15 cellular contexts compared by ENCODE assay signal in the genomic region with DNA sequence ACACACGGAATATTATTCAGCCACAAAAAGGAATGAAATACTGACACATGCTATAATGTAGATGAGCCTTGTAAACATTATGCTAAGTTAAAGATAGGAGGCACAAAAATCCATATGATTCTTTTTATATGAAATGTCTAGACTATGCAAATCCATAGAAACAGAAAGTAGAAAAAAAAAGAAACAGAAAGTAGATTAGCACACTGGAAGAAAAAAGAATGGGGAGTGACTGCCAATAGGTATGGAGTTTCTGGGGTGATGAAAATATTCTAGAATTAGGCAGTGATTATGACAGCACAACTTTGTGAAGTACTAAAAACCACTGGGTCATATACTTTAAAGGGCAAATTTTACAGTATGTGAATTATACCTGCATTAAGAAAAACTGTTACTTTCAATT. TPM values are rescaled to one million over a fixed set of nuclear protein-coding genes. Genes with fewer than 3 reads are reported as not detected.
DNase-seq lines count a peak whose midpoint lies in the region; ATAC-seq, FAIRE-seq and TF ChIP-seq lines count a peak whose summit lies in the region.
"Had no signal": no experiment of that assay in that cellular context is flagged by ENCODE, and none has a peak within 500 bp of the region (broad histone marks: within the 10 kb centered on the region; RNA-seq: fewer than 3 reads in every experiment).

No MANE protein-coding gene starts in this region.

- WGBS in body of pancreas, 2 donors, result 84 to 96% methylated on average over 1 of the region's 1 CpG

- H3K4me1 ChIP-seq in OCI-LY7 (ENCODE audit: insufficient read depth, low read length, poor library complexity, severe bottlenecking) (peaks cover 14% of the 10 kb centered on the region), body of pancreas (peaks cover 20% of the 10 kb centered on the region)
- H3K4me1 ChIP-seq: breast epithelium had no signal

- intact Hi-C loops in OCI-LY7 (cut with micrococcal nuclease; ENCODE audit: unreplicated experiment), result no loop called here
- intact Hi-C loops in body of pancreas (cut with DNase I), result loop anchor here (10.0 kb wide), 1 partner anchor 47 kb away; no protein-coding TSS in a partner anchor

- H3K4me1 Mint-ChIP-seq in activated naive CD4-positive, alpha-beta T cell treated with anti-CD3 and anti-CD28 coated beads, Interleukin-2, amount 10 ng/mL, durations not matched to agents 7 days and 5 days, result peaks cover 44% of the 10 kb centered on the region
- peaks cover 69% of the 10 kb centered on the region for H3K4me1 Mint-ChIP-seq in stimulated activated naive CD8-positive, alpha-beta T cell treated with anti-CD3 and anti-CD28 coated beads, Interleukin-15, amount 100 ng/mL, for 72 hours

- peaks cover 3% of the 10 kb centered on the region for H3K9me3 Mint-ChIP-seq in activated naive CD4-positive, alpha-beta T cell treated with anti-CD3 and anti-CD28 coated beads, Interleukin-2, amount 10 ng/mL, durations not matched to agents 7 days and 5 days
- H3K9me3 Mint-ChIP-seq in stimulated activated naive CD8-positive, alpha-beta T cell treated with anti-CD3 and anti-CD28 coated beads, Interleukin-15, amount 100 ng/mL, for 72 hours, result no peaks in the 10 kb centered on the region

- H2AFZ ChIP-seq in OCI-LY7 (ENCODE audit: low read length), result no peak overlapping the region

- H3K27ac Mint-ChIP-seq in activated naive CD4-positive, alpha-beta T cell treated with anti-CD3 and anti-CD28 coated beads, Interleukin-2, amount 10 ng/mL, durations not matched to agents 7 days and 5 days, result peak overlapping the region; percentile 62
- H3K27ac Mint-ChIP-seq in stimulated activated naive CD8-positive, alpha-beta T cell treated with anti-CD3 and anti-CD28 coated beads, Interleukin-15, amount 100 ng/mL, for 72 hours, result no peak overlapping the region
- H3K27ac Mint-ChIP-seq: nephron had no signal

- H3K4me3 ChIP-seq in OCI-LY7 (ENCODE audit: low read depth, low read length, poor library complexity, severe bottlenecking), result no peak overlapping the region
- no peak overlapping the region for H3K4me3 ChIP-seq in body of pancreas
- H3K4me3 ChIP-seq: breast epithelium, MG63, Peyer's patch had no signal

- TF ChIP-seq POLR2A in body of pancreas (IDR thresholded peaks at IDR 0.05), result no peak

- H3K27ac ChIP-seq in OCI-LY7 (ENCODE audit: low read depth, low read length, poor library complexity, severe bottlenecking) (no peak overlapping the region), body of pancreas (no peak overlapping the region)
- H3K27ac ChIP-seq: breast epithelium, HL-60, Peyer's patch had no signal

- CTCF ChIA-PET in activated naive CD4-positive, alpha-beta T cell treated with anti-CD3 and anti-CD28 coated beads, Interleukin-2, amount 10 ng/mL, durations not matched to agents 7 days and 5 days (lab: Charles Lee), result no interaction called here
- CTCF ChIA-PET in OCI-LY7 (lab: Charles Lee; ENCODE audit: unreplicated experiment), result no interaction called here

- H3K27me3 Mint-ChIP-seq in activated naive CD4-positive, alpha-beta T cell treated with anti-CD3 and anti-CD28 coated beads, Interleukin-2, amount 10 ng/mL, durations not matched to agents 7 days and 5 days, result no peaks in the 10 kb centered on the region
- H3K27me3 Mint-ChIP-seq in stimulated activated naive CD8-positive, alpha-beta T cell treated with anti-CD3 and anti-CD28 coated beads, Interleukin-15, amount 100 ng/mL, for 72 hours, result no peaks in the 10 kb centered on the region

- peaks cover 31% of the 10 kb centered on the region; the same call in 1 of the 2 replicates for H3K79me2 ChIP-seq in OCI-LY7 (ENCODE audit: insufficient read depth, low read depth, low read length)

- TF ChIP-seq CTCF in OCI-LY7 (conservative IDR thresholded peaks at IDR 0.05; ENCODE audit: low read length), result no peak
- TF ChIP-seq CTCF in body of pancreas (IDR thresholded peaks at IDR 0.05), result no peak

- H3K4me2 ChIP-seq in OCI-LY7 (ENCODE audit: low read length), result peak overlapping the region; percentile 40; the same call in 1 of the 2 replicates

- H3K36me3 ChIP-seq in OCI-LY7 (ENCODE audit: insufficient read depth, low read length), result peaks cover 12% of the 10 kb centered on the region
- H3K36me3 ChIP-seq in body of pancreas (replicated peaks in 1 of 2; ENCODE audit: insufficient read depth in 1 of 2, low read depth in 2 of 2), result no peaks in the 10 kb centered on the region
- H3K36me3 ChIP-seq: breast epithelium had no signal

- no peaks in the 10 kb centered on the region for H3K9me2 ChIP-seq in OCI-LY7 (ENCODE audit: insufficient read depth, low read length)

- no peaks in the 10 kb centered on the region for H4K20me1 ChIP-seq in OCI-LY7 (ENCODE audit: insufficient read depth, low read length)

- no TSS peak for BruUV-seq in OCI-LY7 (replicated peaks; lab: Mats Ljungman, UMichigan)

- POLR2A ChIA-PET in OCI-LY7 (lab: Charles Lee), result interaction anchor here (0.8 kb wide), 1 partner anchor 15 kb away, joined by 3 read pairs; no protein-coding TSS in a partner anchor

- DNase-seq in activated naive CD4-positive, alpha-beta T cell treated with anti-CD3 and anti-CD28 coated beads, Interleukin-2, amount 10 ng/mL, durations not matched to agents 7 days and 5 days, result no peak
- DNase-seq in activated naive CD4-positive, alpha-beta T cell (lab: John Stamatoyannopoulos, UW), result no peak
- DNase-seq in OCI-LY7 (ENCODE audit: low spot score) (no peak), iPS-NIHi11 (ENCODE audit: low spot score) (no peak), body of pancreas (no peak), RCC 7860 (ENCODE audit: low spot score) (no peak)
- DNase-seq in stimulated activated naive CD8-positive, alpha-beta T cell treated with anti-CD3 and anti-CD28 coated beads, Interleukin-15, amount 100 ng/mL, for 72 hours, result no peak
- DNase-seq: left colon, MG63, Peyer's patch had no signal

- H3K4me3 Mint-ChIP-seq in activated naive CD4-positive, alpha-beta T cell treated with anti-CD3 and anti-CD28 coated beads, Interleukin-2, amount 10 ng/mL, durations not matched to agents 7 days and 5 days, result no peak overlapping the region
- peak overlapping the region; percentile 2 to 60 for H3K4me3 Mint-ChIP-seq in stimulated activated naive CD8-positive, alpha-beta T cell treated with anti-CD3 and anti-CD28 coated beads, Interleukin-15, amount 100 ng/mL, for 72 hours
- H3K4me3 Mint-ChIP-seq: nephron had no signal

- no peaks in the 10 kb centered on the region; the same call in 1 of the 2 replicates for H3K9me3 ChIP-seq in OCI-LY7 (ENCODE audit: low read length)
- H3K9me3 ChIP-seq in body of pancreas, result no peaks in the 10 kb centered on the region
- H3K9me3 ChIP-seq: breast epithelium, MG63, Peyer's patch had no signal

- ATAC-seq in HG02852 (IDR thresholded peaks at IDR 0.05; ENCODE audit: unreplicated experiment), result peak; percentile 59
- peak; percentile 57 for ATAC-seq in stimulated activated naive CD8-positive, alpha-beta T cell treated with anti-CD3 and anti-CD28 coated beads, Interleukin-15, amount 100 ng/mL, for 72 hours
- ATAC-seq in body of pancreas, result no peak
- ATAC-seq: left colon, sciatic nerve had no signal

- peaks cover 34% of the 10 kb centered on the region for H3K36me3 Mint-ChIP-seq in activated naive CD4-positive, alpha-beta T cell treated with anti-CD3 and anti-CD28 coated beads, Interleukin-2, amount 10 ng/mL, durations not matched to agents 7 days and 5 days

- no peak for FAIRE-seq in RCC 7860 (lab: Jason Lieb, UNC)

- H3K27me3 ChIP-seq in body of pancreas, result no peaks in the 10 kb centered on the region
- H3K27me3 ChIP-seq: breast epithelium, MG63, Peyer's patch had no signal

RNA-seq across cellular contexts. Expression of gene HERPUD2, which starts 13.3 kb away (rescaled TPM):
- 11.9 and 18.8 TPM in 2 replicates for total RNA-seq in OCI-LY7 (2014; rRNA removed; shearing (Covaris generic))
- total RNA-seq in OCI-LY7 (2022) (20.6 and 26.4 TPM in 2 replicates), body of pancreas (10 to 100 TPM; 19.4 to 21.5 TPM)
